In the genomic region with DNA sequence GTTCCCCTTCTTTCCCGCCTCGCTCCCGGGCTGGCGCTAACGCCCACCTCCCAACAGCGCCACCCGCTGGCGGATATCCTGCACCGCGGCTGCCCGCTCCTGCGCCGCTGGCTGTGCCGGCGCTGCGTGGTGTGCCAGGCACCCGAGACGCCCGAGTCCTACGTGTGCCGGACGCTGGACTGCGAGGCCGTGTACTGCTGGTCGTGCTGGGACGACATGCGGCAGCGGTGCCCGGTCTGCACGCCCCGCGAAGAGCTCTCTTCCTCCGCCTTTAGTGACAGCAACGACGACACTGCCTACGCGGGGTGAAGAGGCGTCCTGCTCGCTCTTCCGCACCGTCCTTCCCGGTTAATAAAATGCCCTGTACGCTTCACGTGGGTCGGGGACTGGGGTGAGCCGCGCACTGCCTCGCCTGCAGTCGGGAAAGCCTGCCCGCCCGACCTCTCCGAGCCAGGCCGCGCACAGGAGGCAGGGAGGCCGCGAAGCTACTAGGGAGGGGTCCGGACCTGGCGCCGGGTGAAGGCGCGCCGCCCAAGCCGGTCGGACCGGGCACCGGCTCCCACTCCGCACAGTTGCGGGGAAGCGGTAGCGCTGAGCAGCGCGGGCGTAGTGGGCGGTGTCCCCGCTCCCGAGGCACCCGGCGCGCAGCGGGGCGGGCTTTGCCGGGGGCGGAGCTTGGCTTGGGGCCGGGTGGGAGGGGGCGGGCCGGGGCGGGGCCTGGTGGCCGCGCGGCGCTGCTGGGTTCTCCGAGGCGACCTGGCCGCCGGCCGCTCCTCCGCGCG, we compare ENCODE assay signal across 1 cellular context.
TF ChIP-seq lines count a peak whose summit lies in the region.

A gene with protein sequence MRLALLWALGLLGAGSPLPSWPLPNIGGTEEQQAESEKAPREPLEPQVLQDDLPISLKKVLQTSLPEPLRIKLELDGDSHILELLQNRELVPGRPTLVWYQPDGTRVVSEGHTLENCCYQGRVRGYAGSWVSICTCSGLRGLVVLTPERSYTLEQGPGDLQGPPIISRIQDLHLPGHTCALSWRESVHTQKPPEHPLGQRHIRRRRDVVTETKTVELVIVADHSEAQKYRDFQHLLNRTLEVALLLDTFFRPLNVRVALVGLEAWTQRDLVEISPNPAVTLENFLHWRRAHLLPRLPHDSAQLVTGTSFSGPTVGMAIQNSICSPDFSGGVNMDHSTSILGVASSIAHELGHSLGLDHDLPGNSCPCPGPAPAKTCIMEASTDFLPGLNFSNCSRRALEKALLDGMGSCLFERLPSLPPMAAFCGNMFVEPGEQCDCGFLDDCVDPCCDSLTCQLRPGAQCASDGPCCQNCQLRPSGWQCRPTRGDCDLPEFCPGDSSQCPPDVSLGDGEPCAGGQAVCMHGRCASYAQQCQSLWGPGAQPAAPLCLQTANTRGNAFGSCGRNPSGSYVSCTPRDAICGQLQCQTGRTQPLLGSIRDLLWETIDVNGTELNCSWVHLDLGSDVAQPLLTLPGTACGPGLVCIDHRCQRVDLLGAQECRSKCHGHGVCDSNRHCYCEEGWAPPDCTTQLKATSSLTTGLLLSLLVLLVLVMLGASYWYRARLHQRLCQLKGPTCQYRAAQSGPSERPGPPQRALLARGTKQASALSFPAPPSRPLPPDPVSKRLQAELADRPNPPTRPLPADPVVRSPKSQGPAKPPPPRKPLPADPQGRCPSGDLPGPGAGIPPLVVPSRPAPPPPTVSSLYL (plus strand): TSS at position 757 of the 782 bp plus-strand sequence. CDS start 71 bp downstream, outside the sequence.

TF ChIP-seq in HepG2, 621 proteins besides CTCF, POLR2A, EP300 and RAD21 (continued from another document and continues in another):
- TF ChIP-seq, protein P1, sequence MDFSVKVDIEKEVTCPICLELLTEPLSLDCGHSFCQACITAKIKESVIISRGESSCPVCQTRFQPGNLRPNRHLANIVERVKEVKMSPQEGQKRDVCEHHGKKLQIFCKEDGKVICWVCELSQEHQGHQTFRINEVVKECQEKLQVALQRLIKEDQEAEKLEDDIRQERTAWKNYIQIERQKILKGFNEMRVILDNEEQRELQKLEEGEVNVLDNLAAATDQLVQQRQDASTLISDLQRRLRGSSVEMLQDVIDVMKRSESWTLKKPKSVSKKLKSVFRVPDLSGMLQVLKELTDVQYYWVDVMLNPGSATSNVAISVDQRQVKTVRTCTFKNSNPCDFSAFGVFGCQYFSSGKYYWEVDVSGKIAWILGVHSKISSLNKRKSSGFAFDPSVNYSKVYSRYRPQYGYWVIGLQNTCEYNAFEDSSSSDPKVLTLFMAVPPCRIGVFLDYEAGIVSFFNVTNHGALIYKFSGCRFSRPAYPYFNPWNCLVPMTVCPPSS (IDR thresholded peaks at IDR 0.05), result no peak
- TF ChIP-seq ZNF24 (IDR thresholded peaks at IDR 0.05) (no peak), REL (CRISPR knock-in tag; conservative IDR thresholded peaks at IDR 0.05) (peak; percentile 76; the same call in 1 of the 2 replicates), ZSCAN31 (CRISPR knock-in tag; IDR thresholded peaks at IDR 0.05; ENCODE audit: low read depth) (peak; percentile 94; the same call in 1 of the 2 replicates), FOXP1 (IDR thresholded peaks at IDR 0.05) (no peak), FOXP1 (CRISPR knock-in tag; IDR thresholded peaks at IDR 0.05) (no peak), MBD4 (IDR thresholded peaks at IDR 0.05; ENCODE audit: borderline replicate concordance, low read length) (no peak), ZNF44 (CRISPR knock-in tag; IDR thresholded peaks at IDR 0.05) (0 out of 2 replicates have a peak, but pooled peaks have one; percentile 58), ZNF773 (CRISPR knock-in tag; IDR thresholded peaks at IDR 0.05; ENCODE audit: borderline replicate concordance) (no peak), KLF11 (CRISPR knock-in tag; IDR thresholded peaks at IDR 0.05) (no peak; the same call in 1 of the 2 replicates), HNRNPL (IDR thresholded peaks at IDR 0.05; ENCODE audit: low read depth, low read length) (peak; percentile 77; the same call in 1 of the 2 replicates), DMAP1 (CRISPR knock-in tag; IDR thresholded peaks at IDR 0.05) (peak; percentile 70), ZNF337 (CRISPR knock-in tag; IDR thresholded peaks at IDR 0.05; ENCODE audit: borderline replicate concordance, low read depth) (no peak), KDM1A (CRISPR knock-in tag; IDR thresholded peaks at IDR 0.05) (0 out of 2 replicates have a peak, but pooled peaks have one; percentile 32), MIER3 (CRISPR knock-in tag; IDR thresholded peaks at IDR 0.05; ENCODE audit: borderline replicate concordance) (no peak), SRY (CRISPR knock-in tag; IDR thresholded peaks at IDR 0.05) (peak; percentile 74; the same call in 1 of the 2 replicates), JUNB (CRISPR knock-in tag; IDR thresholded peaks at IDR 0.05; ENCODE audit: borderline replicate concordance) (no peak), KDM5B (CRISPR knock-in tag; IDR thresholded peaks at IDR 0.05; ENCODE audit: borderline replicate concordance) (peak; percentile 94; the same call in 1 of the 2 replicates), NFRKB (IDR thresholded peaks at IDR 0.05) (no peak), KLF16 (CRISPR knock-in tag; IDR thresholded peaks at IDR 0.05) (peak in 1 of 2 experiments; percentile 72; a peak in 1 of 4 replicates)
- TF ChIP-seq, protein P2, sequence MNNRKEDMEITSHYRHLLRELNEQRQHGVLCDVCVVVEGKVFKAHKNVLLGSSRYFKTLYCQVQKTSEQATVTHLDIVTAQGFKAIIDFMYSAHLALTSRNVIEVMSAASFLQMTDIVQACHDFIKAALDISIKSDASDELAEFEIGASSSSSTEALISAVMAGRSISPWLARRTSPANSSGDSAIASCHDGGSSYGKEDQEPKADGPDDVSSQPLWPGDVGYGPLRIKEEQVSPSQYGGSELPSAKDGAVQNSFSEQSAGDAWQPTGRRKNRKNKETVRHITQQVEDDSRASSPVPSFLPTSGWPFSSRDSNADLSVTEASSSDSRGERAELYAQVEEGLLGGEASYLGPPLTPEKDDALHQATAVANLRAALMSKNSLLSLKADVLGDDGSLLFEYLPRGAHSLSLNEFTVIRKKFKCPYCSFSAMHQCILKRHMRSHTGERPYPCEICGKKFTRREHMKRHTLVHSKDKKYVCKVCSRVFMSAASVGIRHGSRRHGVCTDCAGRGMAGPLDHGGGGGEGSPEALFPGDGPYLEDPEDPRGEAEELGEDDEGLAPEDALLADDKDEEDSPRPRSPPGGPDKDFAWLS (CRISPR knock-in tag; IDR thresholded peaks at IDR 0.05; ENCODE audit: borderline replicate concordance), result no peak
- TF ChIP-seq, protein P3, sequence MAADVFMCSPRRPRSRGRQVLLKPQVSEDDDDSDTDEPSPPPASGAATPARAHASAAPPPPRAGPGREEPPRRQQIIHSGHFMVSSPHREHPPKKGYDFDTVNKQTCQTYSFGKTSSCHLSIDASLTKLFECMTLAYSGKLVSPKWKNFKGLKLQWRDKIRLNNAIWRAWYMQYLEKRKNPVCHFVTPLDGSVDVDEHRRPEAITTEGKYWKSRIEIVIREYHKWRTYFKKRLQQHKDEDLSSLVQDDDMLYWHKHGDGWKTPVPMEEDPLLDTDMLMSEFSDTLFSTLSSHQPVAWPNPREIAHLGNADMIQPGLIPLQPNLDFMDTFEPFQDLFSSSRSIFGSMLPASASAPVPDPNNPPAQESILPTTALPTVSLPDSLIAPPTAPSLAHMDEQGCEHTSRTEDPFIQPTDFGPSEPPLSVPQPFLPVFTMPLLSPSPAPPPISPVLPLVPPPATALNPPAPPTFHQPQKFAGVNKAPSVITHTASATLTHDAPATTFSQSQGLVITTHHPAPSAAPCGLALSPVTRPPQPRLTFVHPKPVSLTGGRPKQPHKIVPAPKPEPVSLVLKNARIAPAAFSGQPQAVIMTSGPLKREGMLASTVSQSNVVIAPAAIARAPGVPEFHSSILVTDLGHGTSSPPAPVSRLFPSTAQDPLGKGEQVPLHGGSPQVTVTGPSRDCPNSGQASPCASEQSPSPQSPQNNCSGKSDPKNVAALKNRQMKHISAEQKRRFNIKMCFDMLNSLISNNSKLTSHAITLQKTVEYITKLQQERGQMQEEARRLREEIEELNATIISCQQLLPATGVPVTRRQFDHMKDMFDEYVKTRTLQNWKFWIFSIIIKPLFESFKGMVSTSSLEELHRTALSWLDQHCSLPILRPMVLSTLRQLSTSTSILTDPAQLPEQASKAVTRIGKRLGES (CRISPR knock-in tag; IDR thresholded peaks at IDR 0.05; ENCODE audit: borderline replicate concordance), result no peak
- TF ChIP-seq, protein P4, sequence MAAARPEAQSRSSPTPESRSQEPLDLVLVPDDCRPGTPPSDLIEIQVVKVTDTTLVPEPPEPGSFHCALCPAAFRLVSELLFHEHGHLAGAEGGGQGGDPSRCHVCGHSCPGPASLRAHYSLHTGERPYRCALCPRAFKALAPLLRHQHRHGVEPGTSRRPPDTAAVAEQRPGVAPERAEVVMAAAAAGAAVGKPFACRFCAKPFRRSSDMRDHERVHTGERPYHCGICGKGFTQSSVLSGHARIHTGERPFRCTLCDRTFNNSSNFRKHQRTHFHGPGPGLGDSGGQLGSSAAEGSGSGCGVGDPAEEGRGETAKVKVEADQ (CRISPR knock-in tag; IDR thresholded peaks at IDR 0.05; ENCODE audit: borderline replicate concordance), result no peak
- TF ChIP-seq, protein P5, sequence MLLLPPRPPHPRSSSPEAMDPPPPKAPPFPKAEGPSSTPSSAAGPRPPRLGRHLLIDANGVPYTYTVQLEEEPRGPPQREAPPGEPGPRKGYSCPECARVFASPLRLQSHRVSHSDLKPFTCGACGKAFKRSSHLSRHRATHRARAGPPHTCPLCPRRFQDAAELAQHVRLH (CRISPR knock-in tag; IDR thresholded peaks at IDR 0.05; ENCODE audit: borderline replicate concordance, low read depth), result peak; percentile 100
- TF ChIP-seq, protein P6, sequence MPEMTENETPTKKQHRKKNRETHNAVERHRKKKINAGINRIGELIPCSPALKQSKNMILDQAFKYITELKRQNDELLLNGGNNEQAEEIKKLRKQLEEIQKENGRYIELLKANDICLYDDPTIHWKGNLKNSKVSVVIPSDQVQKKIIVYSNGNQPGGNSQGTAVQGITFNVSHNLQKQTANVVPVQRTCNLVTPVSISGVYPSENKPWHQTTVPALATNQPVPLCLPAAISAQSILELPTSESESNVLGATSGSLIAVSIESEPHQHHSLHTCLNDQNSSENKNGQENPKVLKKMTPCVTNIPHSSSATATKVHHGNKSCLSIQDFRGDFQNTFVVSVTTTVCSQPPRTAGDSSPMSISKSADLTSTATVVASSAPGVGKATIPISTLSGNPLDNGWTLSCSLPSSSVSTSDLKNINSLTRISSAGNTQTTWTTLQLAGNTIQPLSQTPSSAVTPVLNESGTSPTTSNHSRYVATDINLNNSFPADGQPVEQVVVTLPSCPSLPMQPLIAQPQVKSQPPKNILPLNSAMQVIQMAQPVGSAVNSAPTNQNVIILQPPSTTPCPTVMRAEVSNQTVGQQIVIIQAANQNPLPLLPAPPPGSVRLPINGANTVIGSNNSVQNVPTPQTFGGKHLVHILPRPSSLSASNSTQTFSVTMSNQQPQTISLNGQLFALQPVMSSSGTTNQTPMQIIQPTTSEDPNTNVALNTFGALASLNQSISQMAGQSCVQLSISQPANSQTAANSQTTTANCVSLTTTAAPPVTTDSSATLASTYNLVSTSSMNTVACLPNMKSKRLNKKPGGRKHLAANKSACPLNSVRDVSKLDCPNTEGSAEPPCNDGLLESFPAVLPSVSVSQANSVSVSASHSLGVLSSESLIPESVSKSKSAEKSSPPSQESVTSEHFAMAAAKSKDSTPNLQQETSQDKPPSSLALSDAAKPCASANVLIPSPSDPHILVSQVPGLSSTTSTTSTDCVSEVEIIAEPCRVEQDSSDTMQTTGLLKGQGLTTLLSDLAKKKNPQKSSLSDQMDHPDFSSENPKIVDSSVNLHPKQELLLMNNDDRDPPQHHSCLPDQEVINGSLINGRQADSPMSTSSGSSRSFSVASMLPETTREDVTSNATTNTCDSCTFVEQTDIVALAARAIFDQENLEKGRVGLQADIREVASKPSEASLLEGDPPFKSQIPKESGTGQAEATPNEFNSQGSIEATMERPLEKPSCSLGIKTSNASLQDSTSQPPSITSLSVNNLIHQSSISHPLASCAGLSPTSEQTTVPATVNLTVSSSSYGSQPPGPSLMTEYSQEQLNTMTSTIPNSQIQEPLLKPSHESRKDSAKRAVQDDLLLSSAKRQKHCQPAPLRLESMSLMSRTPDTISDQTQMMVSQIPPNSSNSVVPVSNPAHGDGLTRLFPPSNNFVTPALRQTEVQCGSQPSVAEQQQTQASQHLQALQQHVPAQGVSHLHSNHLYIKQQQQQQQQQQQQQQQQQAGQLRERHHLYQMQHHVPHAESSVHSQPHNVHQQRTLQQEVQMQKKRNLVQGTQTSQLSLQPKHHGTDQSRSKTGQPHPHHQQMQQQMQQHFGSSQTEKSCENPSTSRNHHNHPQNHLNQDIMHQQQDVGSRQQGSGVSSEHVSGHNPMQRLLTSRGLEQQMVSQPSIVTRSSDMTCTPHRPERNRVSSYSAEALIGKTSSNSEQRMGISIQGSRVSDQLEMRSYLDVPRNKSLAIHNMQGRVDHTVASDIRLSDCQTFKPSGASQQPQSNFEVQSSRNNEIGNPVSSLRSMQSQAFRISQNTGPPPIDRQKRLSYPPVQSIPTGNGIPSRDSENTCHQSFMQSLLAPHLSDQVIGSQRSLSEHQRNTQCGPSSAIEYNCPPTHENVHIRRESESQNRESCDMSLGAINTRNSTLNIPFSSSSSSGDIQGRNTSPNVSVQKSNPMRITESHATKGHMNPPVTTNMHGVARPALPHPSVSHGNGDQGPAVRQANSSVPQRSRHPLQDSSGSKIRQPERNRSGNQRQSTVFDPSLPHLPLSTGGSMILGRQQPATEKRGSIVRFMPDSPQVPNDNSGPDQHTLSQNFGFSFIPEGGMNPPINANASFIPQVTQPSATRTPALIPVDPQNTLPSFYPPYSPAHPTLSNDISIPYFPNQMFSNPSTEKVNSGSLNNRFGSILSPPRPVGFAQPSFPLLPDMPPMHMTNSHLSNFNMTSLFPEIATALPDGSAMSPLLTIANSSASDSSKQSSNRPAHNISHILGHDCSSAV (CRISPR knock-in tag; IDR thresholded peaks at IDR 0.05; ENCODE audit: borderline replicate concordance), result no peak
- TF ChIP-seq, protein P7, sequence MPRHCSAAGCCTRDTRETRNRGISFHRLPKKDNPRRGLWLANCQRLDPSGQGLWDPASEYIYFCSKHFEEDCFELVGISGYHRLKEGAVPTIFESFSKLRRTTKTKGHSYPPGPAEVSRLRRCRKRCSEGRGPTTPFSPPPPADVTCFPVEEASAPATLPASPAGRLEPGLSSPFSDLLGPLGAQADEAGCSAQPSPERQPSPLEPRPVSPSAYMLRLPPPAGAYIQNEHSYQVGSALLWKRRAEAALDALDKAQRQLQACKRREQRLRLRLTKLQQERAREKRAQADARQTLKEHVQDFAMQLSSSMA (CRISPR knock-in tag; IDR thresholded peaks at IDR 0.05), result peak; percentile 73; the same call in 1 of the 2 replicates
- TF ChIP-seq, protein P8, sequence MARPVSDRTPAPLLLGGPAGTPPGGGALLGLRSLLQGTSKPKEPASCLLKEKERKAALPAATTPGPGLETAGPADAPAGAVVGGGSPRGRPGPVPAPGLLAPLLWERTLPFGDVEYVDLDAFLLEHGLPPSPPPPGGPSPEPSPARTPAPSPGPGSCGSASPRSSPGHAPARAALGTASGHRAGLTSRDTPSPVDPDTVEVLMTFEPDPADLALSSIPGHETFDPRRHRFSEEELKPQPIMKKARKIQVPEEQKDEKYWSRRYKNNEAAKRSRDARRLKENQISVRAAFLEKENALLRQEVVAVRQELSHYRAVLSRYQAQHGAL (CRISPR knock-in tag; IDR thresholded peaks at IDR 0.05; ENCODE audit: not compliant biosample characterization), result no peak
- TF ChIP-seq, protein P9, sequence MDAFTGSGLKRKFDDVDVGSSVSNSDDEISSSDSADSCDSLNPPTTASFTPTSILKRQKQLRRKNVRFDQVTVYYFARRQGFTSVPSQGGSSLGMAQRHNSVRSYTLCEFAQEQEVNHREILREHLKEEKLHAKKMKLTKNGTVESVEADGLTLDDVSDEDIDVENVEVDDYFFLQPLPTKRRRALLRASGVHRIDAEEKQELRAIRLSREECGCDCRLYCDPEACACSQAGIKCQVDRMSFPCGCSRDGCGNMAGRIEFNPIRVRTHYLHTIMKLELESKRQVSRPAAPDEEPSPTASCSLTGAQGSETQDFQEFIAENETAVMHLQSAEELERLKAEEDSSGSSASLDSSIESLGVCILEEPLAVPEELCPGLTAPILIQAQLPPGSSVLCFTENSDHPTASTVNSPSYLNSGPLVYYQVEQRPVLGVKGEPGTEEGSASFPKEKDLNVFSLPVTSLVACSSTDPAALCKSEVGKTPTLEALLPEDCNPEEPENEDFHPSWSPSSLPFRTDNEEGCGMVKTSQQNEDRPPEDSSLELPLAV (CRISPR knock-in tag; conservative IDR thresholded peaks at IDR 0.05; ENCODE audit: low read depth), result no peak
